18 cellular contexts compared by ENCODE assay signal in genomic region chr3:64501298-64501906, GRCh38.
DNase-seq lines count a peak whose midpoint lies in the region; ATAC-seq, FAIRE-seq and TF ChIP-seq lines count a peak whose summit lies in the region.
"Had no signal": no experiment of that assay in that cellular context is flagged by ENCODE, and none has a peak within 500 bp of the region (broad histone marks: within the 10 kb centered on the region; RNA-seq: fewer than 3 reads in every experiment).

No MANE protein-coding gene starts in this region.

- peak overlapping the region; percentile 29 for H3K4me2 ChIP-seq in astrocyte (ENCODE audit: low read length)
- H3K4me2 ChIP-seq in neural progenitor cell = peak overlapping the region; percentile 25

- H3K27ac Mint-ChIP-seq in astrocyte (ENCODE audit: unreplicated experiment) (no peak overlapping the region), neural progenitor cell (no peak overlapping the region)
- H3K27ac Mint-ChIP-seq in T-helper 2 cell treated with Interferon-gamma antibody and Interleukin-4, amounts not matched to agents 5 μg/mL and 100 μg/mL, for 36 hours = no peak overlapping the region

- DNase-seq in DMS153 treated with DMSO at 0.1 percent for 48 hours (lab: John Stamatoyannopoulos, UW; ENCODE audit: unreplicated experiment) = peak; percentile 11
- peak; percentile 74 for DNase-seq in LNCaP clone FGC (ENCODE audit: low read depth)
- DNase-seq in astrocyte (ENCODE audit: low read depth) = peak; percentile 65
- peak; percentile 15 for DNase-seq in neural progenitor cell (ENCODE audit: low spot score)
- no peak for DNase-seq in kidney
- DNase-seq in T-helper 2 cell treated with Interferon-gamma antibody and Interleukin-4, amounts not matched to agents 5 μg/mL and 100 μg/mL, for 36 hours (ENCODE audit: low spot score) = no peak
- DNase-seq: activated CD4-positive, alpha-beta T cell treated with anti-CD3 and anti-CD28 coated beads, Interleukin-2, amount 50 U/mL, for 48 hours; activated T-cell treated with anti-CD3 and anti-CD28 coated beads, Interleukin-2, amount 50 U/mL, for 48 hours; adrenal gland; erythroblast; head of caudate nucleus; Karpas-422; NCI-H1694; NCI-H774; T1000 had no signal

- H4K20me1 ChIP-seq in astrocyte (ENCODE audit: insufficient read depth, low read length) (no peaks in the 10 kb centered on the region), neural progenitor cell (ENCODE audit: low read depth) (no peaks in the 10 kb centered on the region)

- no peak overlapping the region for H3K27ac ChIP-seq in astrocyte (ENCODE audit: low read depth, low read length)
- no peak overlapping the region for H3K27ac ChIP-seq in neural progenitor cell
- H3K27ac ChIP-seq in kidney (ENCODE audit: low read depth in 2 of 2, low read length in 2 of 2) = no peak overlapping the region
- H3K27ac ChIP-seq: adrenal gland, coronary artery, RWPE1 had no signal

- H2AFZ ChIP-seq in astrocyte (ENCODE audit: low read depth, low read length) (peak overlapping the region; percentile 16), neural progenitor cell (replicated peaks) (peak overlapping the region; percentile 30)

- H3K4me1 Mint-ChIP-seq in astrocyte (ENCODE audit: low read depth, unreplicated experiment) = peaks cover 4% of the 10 kb centered on the region
- H3K4me1 Mint-ChIP-seq in neural progenitor cell = no peaks in the 10 kb centered on the region
- H3K4me1 Mint-ChIP-seq in T-helper 2 cell treated with Interferon-gamma antibody and Interleukin-4, amounts not matched to agents 5 μg/mL and 100 μg/mL, for 36 hours (ENCODE audit: low read depth) = peaks cover 7% of the 10 kb centered on the region

- H3K9me3 ChIP-seq in astrocyte (ENCODE audit: insufficient read depth, low read depth, low read length) = no peaks in the 10 kb centered on the region
- no peaks in the 10 kb centered on the region for H3K9me3 ChIP-seq in neural progenitor cell (ENCODE audit: low read depth)
- no peaks in the 10 kb centered on the region for H3K9me3 ChIP-seq in kidney (ENCODE audit: control insufficient read depth in 1 of 2, low read length in 2 of 2)
- H3K9me3 ChIP-seq: adrenal gland had no signal

- H3K36me3 Mint-ChIP-seq in astrocyte (ENCODE audit: low read depth, unreplicated experiment) = no peaks in the 10 kb centered on the region
- H3K36me3 Mint-ChIP-seq in neural progenitor cell = no peaks in the 10 kb centered on the region
- H3K36me3 Mint-ChIP-seq in T-helper 2 cell treated with Interferon-gamma antibody and Interleukin-4, amounts not matched to agents 5 μg/mL and 100 μg/mL, for 36 hours (ENCODE audit: low read depth) = no peaks in the 10 kb centered on the region

- H3K4me3 ChIP-seq in LNCaP clone FGC (ENCODE audit: low read depth, low read length) (no peak overlapping the region), astrocyte (ENCODE audit: insufficient read depth, low read depth, low read length) (no peak overlapping the region), neural progenitor cell (no peak overlapping the region), kidney (ENCODE audit: low read length in 2 of 2) (no peak overlapping the region)
- H3K4me3 ChIP-seq: adrenal gland, coronary artery had no signal

- TF ChIP-seq CTCF in LNCaP clone FGC (IDR thresholded peaks at IDR 0.05; ENCODE audit: control insufficient read depth, extremely low read depth, insufficient read depth) = no peak
- TF ChIP-seq CTCF in astrocyte (IDR thresholded peaks at IDR 0.05; ENCODE audit: insufficient read depth, low read depth, low read length) = no peak
- TF ChIP-seq CTCF in neural progenitor cell (IDR thresholded peaks at IDR 0.05) = no peak
- no peak for TF ChIP-seq CTCF in kidney (IDR thresholded peaks at IDR 0.05; ENCODE audit: borderline replicate concordance, extremely low read depth, insufficient read depth)

- H3K27me3 Mint-ChIP-seq in astrocyte (ENCODE audit: low read depth, unreplicated experiment) (peaks cover 11% of the 10 kb centered on the region), neural progenitor cell (ENCODE audit: insufficient read depth, low read depth) (peaks cover 6% of the 10 kb centered on the region)
- no peaks in the 10 kb centered on the region for H3K27me3 Mint-ChIP-seq in T-helper 2 cell treated with Interferon-gamma antibody and Interleukin-4, amounts not matched to agents 5 μg/mL and 100 μg/mL, for 36 hours (ENCODE audit: low read depth)

- H3K79me2 ChIP-seq in astrocyte (ENCODE audit: insufficient read depth, low read length) = no peaks in the 10 kb centered on the region
- H3K79me2 ChIP-seq in neural progenitor cell (ENCODE audit: low read depth) = no peaks in the 10 kb centered on the region

- no peak overlapping the region for H3K9ac ChIP-seq in astrocyte (ENCODE audit: low read length)
- no peak overlapping the region for H3K9ac ChIP-seq in neural progenitor cell
- H3K9ac ChIP-seq in kidney (ENCODE audit: low read length in 2 of 2) = no peak overlapping the region

- H3K4me3 Mint-ChIP-seq in astrocyte (ENCODE audit: unreplicated experiment) (no peak overlapping the region), neural progenitor cell (no peak overlapping the region)
- no peak overlapping the region for H3K4me3 Mint-ChIP-seq in T-helper 2 cell treated with Interferon-gamma antibody and Interleukin-4, amounts not matched to agents 5 μg/mL and 100 μg/mL, for 36 hours

- no peak for FAIRE-seq in astrocyte (lab: Jason Lieb, UNC)
- no peak for FAIRE-seq in kidney (lab: Jason Lieb, UNC)

- H3K27me3 ChIP-seq in astrocyte (ENCODE audit: insufficient read depth, low read length) = no peaks in the 10 kb centered on the region
- no peaks in the 10 kb centered on the region for H3K27me3 ChIP-seq in neural progenitor cell
- H3K27me3 ChIP-seq: adrenal gland had no signal

- no peak for ATAC-seq in GM19452 (IDR thresholded peaks at IDR 0.05; ENCODE audit: unreplicated experiment)

- intact Hi-C loops in kidney (cut with DNase I) = no loop called here

- H3K9me3 Mint-ChIP-seq in astrocyte (ENCODE audit: unreplicated experiment) (peaks cover 4% of the 10 kb centered on the region), neural progenitor cell (no peaks in the 10 kb centered on the region)
- peaks cover 9% of the 10 kb centered on the region for H3K9me3 Mint-ChIP-seq in T-helper 2 cell treated with Interferon-gamma antibody and Interleukin-4, amounts not matched to agents 5 μg/mL and 100 μg/mL, for 36 hours

- H3K4me1 ChIP-seq in astrocyte (ENCODE audit: insufficient read depth, low read length) = peaks cover 8% of the 10 kb centered on the region
- peaks cover 21% of the 10 kb centered on the region for H3K4me1 ChIP-seq in neural progenitor cell
- H3K4me1 ChIP-seq in kidney (ENCODE audit: control insufficient read depth in 1 of 2, insufficient read depth in 1 of 2, low read depth in 1 of 2, low read length in 2 of 2) = no peaks in the 10 kb centered on the region
- H3K4me1 ChIP-seq: adrenal gland had no signal

- peaks cover 14% of the 10 kb centered on the region for H3F3A ChIP-seq in neural progenitor cell (ENCODE audit: low read depth)

- H3K36me3 ChIP-seq in astrocyte (ENCODE audit: insufficient read depth, low read length) (no peaks in the 10 kb centered on the region), neural progenitor cell (no peaks in the 10 kb centered on the region), kidney (ENCODE audit: control insufficient read depth in 1 of 2, insufficient read depth in 2 of 2, low read length in 2 of 2) (no peaks in the 10 kb centered on the region)
- H3K36me3 ChIP-seq: adrenal gland had no signal

Comparison
In these comparisons a context has a peak if more than half of its experiments do, and no peak if none do; other contexts are left out.
1. DNase-seq: peak in DMS153 treated with DMSO at 0.1 percent for 48 hours (single experiment), LNCaP clone FGC (single experiment), astrocyte (single experiment) and neural progenitor cell (single experiment); none in kidney (single experiment) and T-helper 2 cell treated with Interferon-gamma antibody and Interleukin-4, amounts not matched to agents 5 μg/mL and 100 μg/mL, for 36 hours (single experiment).